ENCODE assay signal across 1 cellular context in genomic region chr1:181129771-181130606, GRCh38.
A peak's percentile ranks its signal among the peaks of the same experiment; 100 is the strongest.
TF ChIP-seq lines count a peak whose summit lies in the region.

No MANE protein-coding gene starts in this region.

TF ChIP-seq in K562, 482 proteins besides CTCF, POLR2A, EP300 and RAD21 (continued from another document and continues in another):
- TF ChIP-seq PTBP1 (IDR thresholded peaks at IDR 0.05; ENCODE audit: low read depth, low read length) (no peak), PRDM10 (IDR thresholded peaks at IDR 0.05; ENCODE audit: partially characterized antibody) (peak; percentile 89), CBFB (CRISPR knock-in tag; IDR thresholded peaks at IDR 0.05) (peak; percentile 66; the same call in 1 of the 2 replicates), ARID3A (IDR thresholded peaks at IDR 0.05; ENCODE audit: borderline replicate concordance, low read depth, low read length) (0 out of 2 replicates have a peak, but pooled peaks have one; percentile 41), ZFPM2 (CRISPR knock-in tag; IDR thresholded peaks at IDR 0.05) (no peak), ILK (tag; IDR thresholded peaks at IDR 0.05; ENCODE audit: borderline replicate concordance, low read depth) (no peak), MBD2 (IDR thresholded peaks at IDR 0.05; ENCODE audit: borderline replicate concordance, low read depth) (peak; percentile 75; the same call in 1 of the 2 replicates), ZNF511 (CRISPR knock-in tag; IDR thresholded peaks at IDR 0.05) (no peak), NELFE (IDR thresholded peaks at IDR 0.05; ENCODE audit: insufficient read depth, insufficient read length) (no peak), ZNF561 (CRISPR knock-in tag; conservative IDR thresholded peaks at IDR 0.05) (no peak), ARHGAP35 (IDR thresholded peaks at IDR 0.05; ENCODE audit: partially characterized antibody) (no peak), ZFP36 (IDR thresholded peaks at IDR 0.05; ENCODE audit: low read depth, low read length, partially characterized antibody) (peak; percentile 4), ILF3 (IDR thresholded peaks at IDR 0.05; ENCODE audit: borderline replicate concordance) (no peak), MAX (CRISPR knock-in tag; IDR thresholded peaks at IDR 0.05) (peak; percentile 36; the same call in 1 of the 2 replicates), CBX5 (IDR thresholded peaks at IDR 0.05; ENCODE audit: borderline replicate concordance, low read depth) (no peak), NFRKB (IDR thresholded peaks at IDR 0.05; ENCODE audit: low read depth) (no peak), ZBTB9 (CRISPR knock-in tag; IDR thresholded peaks at IDR 0.05) (peak; percentile 77; the same call in 1 of the 2 replicates), SFPQ (IDR thresholded peaks at IDR 0.05; ENCODE audit: low read depth, low read length) (no peak), ZNF277 (CRISPR knock-in tag; IDR thresholded peaks at IDR 0.05; ENCODE audit: borderline replicate concordance) (no peak), RBM25 (IDR thresholded peaks at IDR 0.05; ENCODE audit: low read depth, low read length, severe bottlenecking) (no peak), HOXB6 (CRISPR knock-in tag; IDR thresholded peaks at IDR 0.05; ENCODE audit: borderline replicate concordance) (no peak), ZNF12 (CRISPR knock-in tag; IDR thresholded peaks at IDR 0.05) (peak; percentile 39; the same call in 1 of the 2 replicates), CHD2 (IDR thresholded peaks at IDR 0.05; ENCODE audit: low read depth, low read length) (no peak), ZNF830 (CRISPR knock-in tag; IDR thresholded peaks at IDR 0.05) (no peak), L3MBTL2 (IDR thresholded peaks at IDR 0.05) (peak; percentile 70), ZBTB33 (CRISPR knock-in tag; IDR thresholded peaks at IDR 0.05) (no peak), TCF7L2 (IDR thresholded peaks at IDR 0.05; ENCODE audit: low read depth, low read length) (no peak; the same call in 1 of the 2 replicates), ARID2 (IDR thresholded peaks at IDR 0.05) (peak; percentile 65; the same call in 1 of the 2 replicates), HMGN3 (IDR thresholded peaks at IDR 0.05; ENCODE audit: borderline replicate concordance, extremely low read depth, insufficient read length, low read depth, low read length) (peak; percentile 87), SUPT5H (IDR thresholded peaks at IDR 0.05) (no peak), FOXM1 (IDR thresholded peaks at IDR 0.05; ENCODE audit: low read depth) (peak; percentile 68), FOXM1 (CRISPR knock-in tag; IDR thresholded peaks at IDR 0.05; ENCODE audit: low read depth) (no peak), TEAD1 (CRISPR knock-in tag; IDR thresholded peaks at IDR 0.05) (peak in 1 of 2 experiments; percentile 56; a peak in 1 of 4 replicates), RFX1 (IDR thresholded peaks at IDR 0.05) (no peak), GTF2E2 (tag; IDR thresholded peaks at IDR 0.05) (no peak), ZNF217 (CRISPR knock-in tag; IDR thresholded peaks at IDR 0.05) (no peak), ETV6 (IDR thresholded peaks at IDR 0.05; ENCODE audit: borderline replicate concordance in 1 of 2, low read depth in 2 of 2, low read length in 1 of 2) (peak in 1 of 2 experiments; percentile 82; a peak in 2 of 4 replicates), ETV6 (CRISPR knock-in tag; IDR thresholded peaks at IDR 0.05; ENCODE audit: borderline replicate concordance) (no peak), ZNF507 (tag; conservative IDR thresholded peaks at IDR 0.05) (no peak), ZBTB5 (IDR thresholded peaks at IDR 0.05) (no peak), TAF9B (IDR thresholded peaks at IDR 0.05; ENCODE audit: partially characterized antibody) (no peak), RBM22 (IDR thresholded peaks at IDR 0.05; ENCODE audit: low read depth, low read length, poor library complexity, severe bottlenecking) (no peak), ZNF311 (CRISPR knock-in tag; IDR thresholded peaks at IDR 0.05) (no peak), CHAMP1 (IDR thresholded peaks at IDR 0.05) (peak; percentile 77), DLX4 (CRISPR knock-in tag; IDR thresholded peaks at IDR 0.05) (no peak), ZNF764 (CRISPR knock-in tag; IDR thresholded peaks at IDR 0.05; ENCODE audit: low read depth) (no peak), TAF15 (IDR thresholded peaks at IDR 0.05; ENCODE audit: low read depth, low read length) (no peak), MECOM (CRISPR knock-in tag; IDR thresholded peaks at IDR 0.05) (peak; percentile 90), POLR3G (IDR thresholded peaks at IDR 0.05; ENCODE audit: extremely low read depth, insufficient read length, insufficient replicate concordance) (no peak)
